Comparison of ENCODE assay signal across 13 cellular contexts in the genomic region with DNA sequence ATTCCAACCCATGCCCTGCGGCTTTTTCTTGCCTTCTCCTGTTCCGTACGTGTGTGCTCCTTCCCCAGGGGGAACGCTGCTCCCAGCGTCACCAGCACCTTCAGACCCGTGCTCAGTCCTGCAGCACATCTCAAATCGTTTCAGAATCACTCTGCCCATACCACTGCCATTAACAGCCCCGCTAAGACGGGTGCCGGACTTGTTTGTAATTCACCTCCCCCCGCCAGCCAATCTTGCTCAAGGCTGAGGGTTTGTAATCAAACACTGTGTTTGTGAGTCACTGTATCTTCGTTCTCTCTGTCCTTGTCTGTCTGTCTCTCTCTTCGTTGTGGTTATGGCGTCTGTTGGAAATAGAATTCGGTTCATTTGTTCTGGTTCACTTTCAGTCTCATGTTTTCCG. TPM values are rescaled to one million over a fixed set of nuclear protein-coding genes. Genes with fewer than 3 reads are reported as not detected.
DNase-seq lines count a peak whose midpoint lies in the region; ATAC-seq, FAIRE-seq and TF ChIP-seq lines count a peak whose summit lies in the region.
"Had no signal": no experiment of that assay in that cellular context is flagged by ENCODE, and none has a peak within 500 bp of the region (broad histone marks: within the 10 kb centered on the region; RNA-seq: fewer than 3 reads in every experiment).

No MANE protein-coding gene starts in this region.

- H3K9me3 Mint-ChIP-seq in astrocyte (ENCODE audit: unreplicated experiment) (no peaks in the 10 kb centered on the region), nephron progenitor cell (no peaks in the 10 kb centered on the region)
- H3K9me3 Mint-ChIP-seq: activated CD4-positive, alpha-beta memory T cell treated with anti-CD3 and anti-CD28 coated beads for 36 hours had no signal

- H3K27me3 ChIP-seq in astrocyte (ENCODE audit: insufficient read depth, low read length): peaks cover 13% of the 10 kb centered on the region
- H3K27me3 ChIP-seq in suprapubic skin: no peaks in the 10 kb centered on the region
- no peaks in the 10 kb centered on the region for H3K27me3 ChIP-seq in WERI-Rb-1 (ENCODE audit: insufficient read depth, low read depth, severe bottlenecking)

- H3K4me1 Mint-ChIP-seq in astrocyte (ENCODE audit: low read depth, unreplicated experiment): peaks cover 6% of the 10 kb centered on the region
- H3K4me1 Mint-ChIP-seq in nephron progenitor cell: peaks cover 60% of the 10 kb centered on the region

- peak; percentile 48 for DNase-seq in LHCN-M2 (ENCODE audit: low read depth)
- DNase-seq in astrocyte (ENCODE audit: low read depth): peak; percentile 41
- peak; percentile 84 for DNase-seq in iris pigment epithelial cell (ENCODE audit: low read depth)
- no peak for DNase-seq in suprapubic skin (ENCODE audit: low spot score in 2 of 2)
- no peak for DNase-seq in nephron progenitor cell
- no peak for DNase-seq in WERI-Rb-1
- DNase-seq: activated CD4-positive, alpha-beta memory T cell treated with anti-CD3 and anti-CD28 coated beads for 36 hours; cortex of kidney; NCI-H69; SW 1271 had no signal

- 51% methylated on average over 16 of the region's 16 CpGs for WGBS in suprapubic skin

- FAIRE-seq in astrocyte (lab: Jason Lieb, UNC): no peak
- FAIRE-seq: GM12892 had no signal

- H3K36me3 ChIP-seq in astrocyte (ENCODE audit: insufficient read depth, low read length) (no peaks in the 10 kb centered on the region), suprapubic skin (peaks cover 4% of the 10 kb centered on the region), WERI-Rb-1 (no peaks in the 10 kb centered on the region)

- H2AFZ ChIP-seq in astrocyte (ENCODE audit: low read depth, low read length): no peak overlapping the region

- no peak for TF ChIP-seq EP300 in suprapubic skin (IDR thresholded peaks at IDR 0.05)

- no peak overlapping the region for H3K4me2 ChIP-seq in astrocyte (ENCODE audit: low read length)

- no peak overlapping the region for H3K27ac Mint-ChIP-seq in astrocyte (ENCODE audit: unreplicated experiment)
- H3K27ac Mint-ChIP-seq in nephron progenitor cell: no peak overlapping the region
- H3K27ac Mint-ChIP-seq: activated CD4-positive, alpha-beta memory T cell treated with anti-CD3 and anti-CD28 coated beads for 36 hours had no signal

- ATAC-seq in HG02759 (IDR thresholded peaks at IDR 0.05; ENCODE audit: unreplicated experiment): no peak
- ATAC-seq in HG02870 (IDR thresholded peaks at IDR 0.05; ENCODE audit: unreplicated experiment): no peak

- no peaks in the 10 kb centered on the region for H3K4me1 ChIP-seq in astrocyte (ENCODE audit: insufficient read depth, low read length)
- H3K4me1 ChIP-seq in suprapubic skin: peaks cover 34% of the 10 kb centered on the region

- H4K20me1 ChIP-seq in astrocyte (ENCODE audit: insufficient read depth, low read length): no peaks in the 10 kb centered on the region

- no peak overlapping the region for H3K4me3 Mint-ChIP-seq in astrocyte (ENCODE audit: unreplicated experiment)
- H3K4me3 Mint-ChIP-seq in nephron progenitor cell: no peak overlapping the region
- H3K4me3 Mint-ChIP-seq: activated CD4-positive, alpha-beta memory T cell treated with anti-CD3 and anti-CD28 coated beads for 36 hours had no signal

- TF ChIP-seq CTCF in astrocyte (IDR thresholded peaks at IDR 0.05; ENCODE audit: insufficient read depth, low read depth, low read length): no peak
- TF ChIP-seq CTCF in suprapubic skin (IDR thresholded peaks at IDR 0.05): no peak
- no peak for TF ChIP-seq CTCF in nephron progenitor cell (IDR thresholded peaks at IDR 0.05)
- TF ChIP-seq CTCF in WERI-Rb-1 (IDR thresholded peaks at IDR 0.05; ENCODE audit: low read depth, low read length): no peak

- no peak overlapping the region for H3K9ac ChIP-seq in astrocyte (ENCODE audit: low read length)

- no peaks in the 10 kb centered on the region for H3K79me2 ChIP-seq in astrocyte (ENCODE audit: insufficient read depth, low read length)

- H3K36me3 Mint-ChIP-seq in astrocyte (ENCODE audit: low read depth, unreplicated experiment): no peaks in the 10 kb centered on the region
- no peaks in the 10 kb centered on the region for H3K36me3 Mint-ChIP-seq in nephron progenitor cell (ENCODE audit: low read depth)
- H3K36me3 Mint-ChIP-seq: activated CD4-positive, alpha-beta memory T cell treated with anti-CD3 and anti-CD28 coated beads for 36 hours had no signal

- no peak overlapping the region for H3K4me3 ChIP-seq in astrocyte (ENCODE audit: insufficient read depth, low read depth, low read length)
- peak overlapping the region; percentile 37 for H3K4me3 ChIP-seq in suprapubic skin
- H3K4me3 ChIP-seq in WERI-Rb-1 (ENCODE audit: low read depth, low read length): no peak overlapping the region

- H3K27ac ChIP-seq in astrocyte (ENCODE audit: low read depth, low read length): no peak overlapping the region
- peak overlapping the region; percentile 77 for H3K27ac ChIP-seq in suprapubic skin
- no peak overlapping the region for H3K27ac ChIP-seq in WERI-Rb-1

- no peak for TF ChIP-seq POLR2A in suprapubic skin (IDR thresholded peaks at IDR 0.05)

- H3K27me3 Mint-ChIP-seq in astrocyte (ENCODE audit: low read depth, unreplicated experiment) (peaks cover 28% of the 10 kb centered on the region), nephron progenitor cell (ENCODE audit: low read depth, poor library complexity) (peaks cover 5% of the 10 kb centered on the region)

- H3K9me3 ChIP-seq in astrocyte (ENCODE audit: insufficient read depth, low read depth, low read length) (no peaks in the 10 kb centered on the region), suprapubic skin (no peaks in the 10 kb centered on the region), WERI-Rb-1 (ENCODE audit: severe bottlenecking) (no peaks in the 10 kb centered on the region)

RNA-seq across cellular contexts. Expression of a gene that starts 17.3 kb away (rescaled TPM):
- total RNA-seq in LHCN-M2 (2014; rRNA removed) (0.71 TPM in 1 of 2 replicates, not detected in the other), astrocyte (0.29 TPM in 1 of 2 replicates, not detected in the other), suprapubic skin (10 to 100 TPM; 32.1 to 92.5 (median 45.3) TPM)
- polyA plus RNA-seq in LHCN-M2 (2012): 0.05 TPM
- total RNA-seq: activated CD4-positive, alpha-beta memory T cell treated with anti-CD3 and anti-CD28 coated beads for 36 hours had no signal

RNA-seq across cellular contexts. Expression of a gene that starts 33.0 kb away (rescaled TPM):
- total RNA-seq in LHCN-M2 (2014; rRNA removed) (20.4 and 25.0 TPM in 2 replicates), astrocyte (24.0 and 26.0 TPM in 2 replicates), suprapubic skin (10 to 100 TPM; 27.0 to 79.3 (median 31.2) TPM)
- polyA plus RNA-seq in LHCN-M2 (2012): 27.2 TPM

RNA-seq across cellular contexts. Expression of a gene that starts 33.1 kb away (rescaled TPM):
- total RNA-seq in LHCN-M2 (2014; rRNA removed) (9.6 and 9.8 TPM in 2 replicates), astrocyte (15.3 and 16.1 TPM in 2 replicates), suprapubic skin (10 to 100 TPM; 14.1 to 38.9 (median 26.5) TPM)
- polyA plus RNA-seq in LHCN-M2 (2012): 7.2 TPM

RNA-seq across cellular contexts. Expression of a gene that starts 40.2 kb away (rescaled TPM):
- total RNA-seq in LHCN-M2 (2014; rRNA removed) (113 and 123 TPM in 2 replicates), astrocyte (87.5 and 89.9 TPM in 2 replicates), suprapubic skin (10 to 100 TPM; 59.8 to 69.2 (median 65.7) TPM)
- 86.8 TPM for polyA plus RNA-seq in LHCN-M2 (2012)

Comparison
In these comparisons a context has a peak if more than half of its experiments do, and no peak if none do; other contexts are left out.
1. DNase-seq: peak in LHCN-M2 (single experiment), astrocyte (single experiment) and iris pigment epithelial cell (single experiment); none in suprapubic skin (0 of 2), nephron progenitor cell (single experiment) and WERI-Rb-1 (single experiment).
2. RNA of a gene that starts 17.3 kb away (total RNA-seq): 32.1 to 92.5 TPM in suprapubic skin; 0.29 TPM in astrocyte and 0.71 TPM in LHCN-M2; every median in the first group is over 10 times any median in the second.